ENCODE assay signal across 39 cellular contexts in the genomic region with DNA sequence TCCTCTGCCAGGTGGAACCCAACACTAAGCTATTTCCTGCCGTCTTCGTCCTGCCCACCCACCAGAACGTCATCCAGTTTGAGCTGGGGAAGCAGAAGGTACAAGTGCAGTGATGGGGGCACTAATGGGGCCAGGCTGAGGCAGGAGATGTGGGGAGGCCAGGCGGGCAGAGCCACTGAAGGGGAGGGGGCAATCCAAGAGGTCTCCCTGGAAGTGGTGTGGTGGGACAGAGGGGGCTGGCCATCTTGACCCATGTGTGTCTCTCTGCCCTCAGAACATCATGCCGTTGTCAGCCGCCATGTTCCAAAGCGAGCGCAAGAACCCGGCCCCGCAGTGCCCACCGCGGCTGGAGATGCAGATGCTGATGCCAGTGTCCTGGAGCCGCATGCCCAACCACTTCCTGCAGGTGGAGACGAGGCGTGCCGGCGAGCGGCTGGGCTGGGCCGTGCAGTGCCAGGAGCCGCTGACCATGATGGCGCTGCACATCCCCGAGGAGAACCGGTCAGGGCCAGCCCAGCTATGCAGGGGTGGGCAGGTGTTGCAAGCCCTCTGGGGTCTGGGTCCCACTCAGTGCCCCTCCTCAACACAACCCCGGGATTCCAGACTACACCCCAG. TPM values are rescaled to one million over a fixed set of nuclear protein-coding genes. Genes with fewer than 3 reads are reported as not detected.
"Had no signal": no experiment of that assay in that cellular context is flagged by ENCODE, and none has a peak within 500 bp of the region (broad histone marks: within the 10 kb centered on the region; RNA-seq: fewer than 3 reads in every experiment).

No MANE protein-coding gene starts in this region.

- DNase-seq: activated CD4-positive, alpha-beta memory T cell treated with anti-CD3 and anti-CD28 coated beads, Interleukin-2, amount 10 ng/mL, durations not matched to agents 7 days and 5 days; activated CD4-positive, alpha-beta T cell treated with anti-CD3 and anti-CD28 coated beads for 1 hour; activated CD4-positive, alpha-beta T cell treated with anti-CD3 and anti-CD28 coated beads for 48 hours; activated CD4-positive, CD25-positive, alpha-beta regulatory T cell; activated CD8-positive, alpha-beta memory T cell treated with anti-CD3 and anti-CD28 coated beads for 24 hours; activated CD8-positive, alpha-beta memory T cell treated with anti-CD3 and anti-CD28 coated beads, Interleukin-2, amount 10 ng/mL, durations not matched to agents 7 days and 5 days; activated CD8-positive, alpha-beta memory T cell treated with anti-CD3 and anti-CD28 coated beads, Interleukin-2, amount 50 U/mL, for 48 hours; activated effector memory CD4-positive, alpha-beta T cell treated with anti-CD3 and anti-CD28 coated beads, Interleukin-2, amount 50 U/mL, for 16 hours; activated naive CD4-positive, alpha-beta T cell; activated naive CD4-positive, alpha-beta T cell treated with anti-CD3 and anti-CD28 coated beads, Interleukin-2, amount 50 U/mL, for 16 hours; activated naive CD8-positive, alpha-beta T cell treated with anti-CD3 and anti-CD28 coated beads for 36 hours; activated T-cell treated with anti-CD3 and anti-CD28 coated beads, Interleukin-2, amount 50 U/mL, for 1 hour; activated T-cell treated with anti-CD3 and anti-CD28 coated beads, Interleukin-2, amount 50 U/mL, for 72 hours; amniotic stem cell; aorta; brain microvascular endothelial cell; central memory CD4-positive, alpha-beta T cell; Kasumi-1; KG1; MM.1S; MV-4-11; NCI-H1092; NCI-H1436 treated with DMSO at 0.1 percent for 48 hours; NCI-H1694 treated with DMSO at 0.1 percent for 48 hours; NCI-H2029; NCI-H345; NCI-H524 treated with DMSO at 0.1 percent for 48 hours; NCI-H774; SHP77; SJCRH30; T-helper 1 cell; T-helper 2 cell; T-helper 9 cell; WERI-Rb-1 had no signal

- H3K9me3 ChIP-seq: SJCRH30 had no signal

- H3K4me1 Mint-ChIP-seq: activated CD4-positive, alpha-beta memory T cell treated with anti-CD3 and anti-CD28 coated beads, Interleukin-2, amount 10 ng/mL, durations not matched to agents 7 days and 5 days; activated CD8-positive, alpha-beta memory T cell treated with anti-CD3 and anti-CD28 coated beads, Interleukin-2, amount 10 ng/mL, durations not matched to agents 7 days and 5 days; activated naive CD8-positive, alpha-beta T cell treated with anti-CD3 and anti-CD28 coated beads for 36 hours had no signal

- ATAC-seq: activated CD8-positive, alpha-beta memory T cell treated with anti-CD3 and anti-CD28 coated beads, Interleukin-2, amount 10 ng/mL, durations not matched to agents 7 days and 5 days; activated T-cell treated with anti-CD3 and anti-CD28 coated beads, Interleukin-2, amount 50 U/mL, for 72 hours; activated T-helper 17 cell treated with anti-CD3 and anti-CD28 coated beads, Interleukin-2, amount 50 U/mL, for 72 hours; Panc1 had no signal

- H3K4me3 ChIP-seq: SJCRH30, SK-N-MC had no signal

- H3K36me3 ChIP-seq: brain microvascular endothelial cell, WERI-Rb-1 had no signal

- H3K4me1 ChIP-seq: SJCRH30 had no signal

- H3K36me3 Mint-ChIP-seq: activated CD8-positive, alpha-beta memory T cell treated with anti-CD3 and anti-CD28 coated beads, Interleukin-2, amount 10 ng/mL, durations not matched to agents 7 days and 5 days; activated naive CD8-positive, alpha-beta T cell treated with anti-CD3 and anti-CD28 coated beads for 36 hours had no signal

- H3K9me3 Mint-ChIP-seq: activated T-helper 17 cell treated with anti-CD3 and anti-CD28 coated beads, Interleukin-2, amount 50 U/mL, for 72 hours had no signal

- H3K4me3 Mint-ChIP-seq: activated CD4-positive, alpha-beta memory T cell treated with anti-CD3 and anti-CD28 coated beads, Interleukin-2, amount 10 ng/mL, durations not matched to agents 7 days and 5 days; activated CD8-positive, alpha-beta memory T cell treated with anti-CD3 and anti-CD28 coated beads, Interleukin-2, amount 10 ng/mL, durations not matched to agents 7 days and 5 days; activated naive CD8-positive, alpha-beta T cell treated with anti-CD3 and anti-CD28 coated beads for 36 hours; activated T-cell treated with anti-CD3 and anti-CD28 coated beads, Interleukin-2, amount 50 U/mL, for 72 hours; activated T-helper 17 cell treated with anti-CD3 and anti-CD28 coated beads, Interleukin-2, amount 50 U/mL, for 72 hours had no signal

- H3K27me3 ChIP-seq: brain microvascular endothelial cell, SJCRH30 had no signal

- H3K27ac ChIP-seq: brain microvascular endothelial cell, SJCRH30, SK-N-MC, WERI-Rb-1 had no signal

- H3K27ac Mint-ChIP-seq: activated CD4-positive, alpha-beta memory T cell treated with anti-CD3 and anti-CD28 coated beads, Interleukin-2, amount 10 ng/mL, durations not matched to agents 7 days and 5 days; activated CD8-positive, alpha-beta memory T cell treated with anti-CD3 and anti-CD28 coated beads, Interleukin-2, amount 10 ng/mL, durations not matched to agents 7 days and 5 days; activated naive CD8-positive, alpha-beta T cell treated with anti-CD3 and anti-CD28 coated beads for 36 hours; activated T-cell treated with anti-CD3 and anti-CD28 coated beads, Interleukin-2, amount 50 U/mL, for 72 hours; activated T-helper 17 cell treated with anti-CD3 and anti-CD28 coated beads, Interleukin-2, amount 50 U/mL, for 72 hours had no signal

RNA-seq across cellular contexts. Expression of gene RYR1, which starts 49.6 kb away (rescaled TPM):
- total RNA-seq: RPMI7951 had no signal

RNA-seq across cellular contexts. Expression of gene RASGRP4, which starts 57.1 kb away (rescaled TPM):
- total RNA-seq: NCI-H460, RPMI7951 had no signal
